8 cellular contexts compared by ENCODE assay signal in the genomic region with DNA sequence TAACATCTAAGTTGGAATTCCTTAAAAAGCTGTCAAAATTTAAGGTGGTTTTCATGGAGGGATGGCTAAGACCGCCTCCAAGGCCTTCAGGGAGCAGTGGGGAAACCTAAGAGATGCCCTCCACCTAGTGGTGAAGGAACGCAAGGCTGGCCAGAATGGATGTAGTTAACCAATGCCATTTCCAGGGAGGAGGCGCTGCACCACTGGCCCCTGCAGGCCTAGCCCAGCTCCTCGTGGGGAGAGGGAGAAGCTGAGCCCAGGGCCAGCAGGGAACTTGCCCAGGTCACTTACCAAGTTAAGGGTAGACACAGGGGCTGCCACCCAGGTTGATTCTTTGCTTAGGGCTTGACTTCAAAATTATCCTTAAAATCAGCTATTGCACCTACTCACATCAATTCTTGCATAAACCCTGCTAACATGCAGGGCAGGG. TPM values are rescaled to one million over a fixed set of nuclear protein-coding genes. Genes with fewer than 3 reads are reported as not detected.
DNase-seq lines count a peak whose midpoint lies in the region; ATAC-seq and TF ChIP-seq lines count a peak whose summit lies in the region.

No MANE protein-coding gene starts in this region.

- peak; percentile 78 for ATAC-seq in GM19463 (IDR thresholded peaks at IDR 0.05; ENCODE audit: unreplicated experiment)
- ATAC-seq in HG03520 (IDR thresholded peaks at IDR 0.05; ENCODE audit: unreplicated experiment) = peak; percentile 87
- ATAC-seq in activated CD8-positive, alpha-beta T cell treated with anti-CD3 and anti-CD28 coated beads for 36 hours = peak; percentile 93
- ATAC-seq in effector memory CD8-positive, alpha-beta T cell (replicated peaks) = peak; percentile 97
- ATAC-seq in mucosa of descending colon = peak; percentile 91

- peak; percentile 65 for DNase-seq in Caki2 (ENCODE audit: low read depth)
- DNase-seq in NCI-H82 (lab: John Stamatoyannopoulos, UW) = peak; percentile 93
- peak; percentile 90 for DNase-seq in activated CD8-positive, alpha-beta T cell treated with anti-CD3 and anti-CD28 coated beads for 36 hours
- DNase-seq in effector memory CD8-positive, alpha-beta T cell = peak; percentile 54 to 58 (median 56)
- peak; percentile 67 to 85 (median 71) for DNase-seq in mucosa of descending colon
- peak; percentile 45 for DNase-seq in stimulated activated CD8-positive, alpha-beta memory T cell treated with anti-CD3 and anti-CD28 coated beads, Interleukin-7, amount 100 ng/mL, for 24 hours (ENCODE audit: low read depth)

- H3K4me3 Mint-ChIP-seq in activated CD8-positive, alpha-beta T cell treated with anti-CD3 and anti-CD28 coated beads for 36 hours = no peak overlapping the region
- no peak overlapping the region for H3K4me3 Mint-ChIP-seq in effector memory CD8-positive, alpha-beta T cell

- H3K36me3 ChIP-seq in mucosa of descending colon (ENCODE audit: low read depth) = no peaks in the 10 kb centered on the region

- in situ Hi-C loops in Caki2 (cut with HindIII; ENCODE audit: low pct_unique_long_range_greater_than_20kb, low sequenced_read_pairs) = no loop called here

- POLR2A ChIA-PET in activated CD8-positive, alpha-beta T cell treated with anti-CD3 and anti-CD28 coated beads for 36 hours (lab: Charles Lee) = interaction anchor here (0.7 to 3.6 kb wide), 12 partner anchors 12 to 269 kb away, joined by 3 to 12 read pairs (median 4); no protein-coding TSS in a partner anchor

- intact Hi-C loops in activated CD8-positive, alpha-beta T cell treated with anti-CD3 and anti-CD28 coated beads for 36 hours (cut with micrococcal nuclease) = loop anchor here (1.0 to 5.0 kb wide), 3 partner anchors 211 to 326 kb away; a partner anchor contains a TSS
- intact Hi-C loops in mucosa of descending colon (cut with DNase I, micrococcal nuclease) = no loop called here

- no peaks in the 10 kb centered on the region for H3K4me1 ChIP-seq in mucosa of descending colon (ENCODE audit: low read depth)

- peaks cover 26% of the 10 kb centered on the region for H3K4me1 Mint-ChIP-seq in activated CD8-positive, alpha-beta T cell treated with anti-CD3 and anti-CD28 coated beads for 36 hours (ENCODE audit: low read depth)
- H3K4me1 Mint-ChIP-seq in effector memory CD8-positive, alpha-beta T cell (ENCODE audit: low read depth in 2 of 2) = peaks cover 3 to 4% of the 10 kb centered on the region in 2 donors

- CTCF ChIA-PET in activated CD8-positive, alpha-beta T cell treated with anti-CD3 and anti-CD28 coated beads for 36 hours (lab: Charles Lee) = interaction anchor here (0.6 to 7.6 kb wide), 82 partner anchors 10 to 360 kb away, joined by 3 to 108 read pairs (median 5); a partner anchor contains a TSS

- no peaks in the 10 kb centered on the region for H3K27me3 Mint-ChIP-seq in activated CD8-positive, alpha-beta T cell treated with anti-CD3 and anti-CD28 coated beads for 36 hours
- H3K27me3 Mint-ChIP-seq in effector memory CD8-positive, alpha-beta T cell = no peaks in the 10 kb centered on the region

- no peak overlapping the region for H3K27ac Mint-ChIP-seq in activated CD8-positive, alpha-beta T cell treated with anti-CD3 and anti-CD28 coated beads for 36 hours
- no peak overlapping the region for H3K27ac Mint-ChIP-seq in effector memory CD8-positive, alpha-beta T cell

- H3K9me3 ChIP-seq in mucosa of descending colon = no peaks in the 10 kb centered on the region

- no peaks in the 10 kb centered on the region for H3K9me3 Mint-ChIP-seq in activated CD8-positive, alpha-beta T cell treated with anti-CD3 and anti-CD28 coated beads for 36 hours
- H3K9me3 Mint-ChIP-seq in effector memory CD8-positive, alpha-beta T cell = no peaks in the 10 kb centered on the region

- no peaks in the 10 kb centered on the region for H3K36me3 Mint-ChIP-seq in activated CD8-positive, alpha-beta T cell treated with anti-CD3 and anti-CD28 coated beads for 36 hours (ENCODE audit: low read depth)
- no peaks in the 10 kb centered on the region for H3K36me3 Mint-ChIP-seq in effector memory CD8-positive, alpha-beta T cell (ENCODE audit: insufficient read depth)

- TF ChIP-seq CTCF in activated CD8-positive, alpha-beta T cell treated with anti-CD3 and anti-CD28 coated beads for 36 hours (IDR thresholded peaks at IDR 0.05) = peak; percentile 90
- TF ChIP-seq CTCF in mucosa of descending colon (IDR thresholded peaks at IDR 0.05) = peak; percentile 74

- H3K4me3 ChIP-seq in mucosa of descending colon = no peak overlapping the region

RNA-seq across cellular contexts. Expression of a gene that starts 32.0 kb away (rescaled TPM):
- 20.1 and 23.6 TPM in 2 replicates for total RNA-seq in Caki2 (2014; rRNA removed; shearing (Covaris generic); ENCODE audit: low replicate concordance)
- 10 to 100 TPM; 46.8 to 47.2 TPM for total RNA-seq in activated CD8-positive, alpha-beta T cell treated with anti-CD3 and anti-CD28 coated beads for 36 hours
- total RNA-seq in mucosa of descending colon = 1 to 10 TPM; 5.4 to 8.5 (median 6.2) TPM
